In genomic region chr13:71632721-71633120, GRCh38 we compare ENCODE assay signal across 26 cellular contexts.
"Had no signal": no experiment of that assay in that cellular context is flagged by ENCODE, and none has a peak within 500 bp of the region (broad histone marks: within the 10 kb centered on the region; RNA-seq: fewer than 3 reads in every experiment).

No MANE protein-coding gene starts in this region.

- DNase-seq: colonic mucosa; effector CD4-positive, alpha-beta T cell; endodermal cell; gastrocnemius medialis; glutamatergic neuron; kidney; left cardiac atrium; left ventricle myocardium superior; mesenchymal stem cell; naive thymus-derived CD8-positive, alpha-beta T cell; nucleus accumbens; pancreas; retina; spleen; stimulated activated CD4-positive, alpha-beta T cell treated with anti-CD3 and anti-CD28 coated beads, Interleukin-2, amount 100 ng/mL, for 24 hours; stimulated activated CD4-positive, alpha-beta T cell treated with anti-CD3 and anti-CD28 coated beads, Interleukin-4, amount 100 ng/mL, for 4 hours; stimulated activated naive B cell treated with anti-CD40 and anti-IgM and Interleukin-4, amounts not matched to agents 10 μg/mL and 1 μg/mL and 100 μg/mL, for 72 hours; stimulated activated naive CD8-positive, alpha-beta T cell treated with anti-CD3 and anti-CD28 coated beads, Interleukin-15, amount 100 ng/mL, for 72 hours; testis had no signal

- H3K36me3 Mint-ChIP-seq: naive thymus-derived CD8-positive, alpha-beta T cell; stimulated activated naive B cell treated with anti-CD40 and anti-IgM and Interleukin-4, amounts not matched to agents 10 μg/mL and 1 μg/mL and 100 μg/mL, for 72 hours had no signal

- H3K27ac ChIP-seq: cardiac muscle cell, colonic mucosa, gastrocnemius medialis, pancreas, prostate gland, testis, tibial nerve had no signal

- H3K4me3 ChIP-seq: cardiac muscle cell, colonic mucosa, gastrocnemius medialis, lung, neural progenitor cell, pancreas, prostate gland, spleen, testis, tibial nerve had no signal

- H3K27me3 ChIP-seq: cardiac muscle cell, colonic mucosa, gastrocnemius medialis, neural progenitor cell, pancreas, spleen, testis, tibial nerve had no signal

- H3K9me3 ChIP-seq: colonic mucosa, gastrocnemius medialis, pancreas, prostate gland, spleen, testis, tibial nerve had no signal

- H2AFZ ChIP-seq: neural progenitor cell had no signal

- H3K27ac Mint-ChIP-seq: endodermal cell; naive thymus-derived CD8-positive, alpha-beta T cell; neural progenitor cell; stimulated activated naive B cell treated with anti-CD40 and anti-IgM and Interleukin-4, amounts not matched to agents 10 μg/mL and 1 μg/mL and 100 μg/mL, for 72 hours; stimulated activated naive CD8-positive, alpha-beta T cell treated with anti-CD3 and anti-CD28 coated beads, Interleukin-15, amount 100 ng/mL, for 72 hours had no signal

- ATAC-seq: esophagus mucosa; gastrocnemius medialis; left cardiac atrium; left ventricle myocardium superior; naive thymus-derived CD8-positive, alpha-beta T cell; pancreas; sciatic nerve; stimulated activated naive B cell treated with anti-CD40 and anti-IgM and Interleukin-4, amounts not matched to agents 10 μg/mL and 1 μg/mL and 100 μg/mL, for 72 hours; stimulated activated naive CD8-positive, alpha-beta T cell treated with anti-CD3 and anti-CD28 coated beads, Interleukin-15, amount 100 ng/mL, for 72 hours had no signal

- H3K9me3 Mint-ChIP-seq: endodermal cell; neural progenitor cell; stimulated activated naive B cell treated with anti-CD40 and anti-IgM and Interleukin-4, amounts not matched to agents 10 μg/mL and 1 μg/mL and 100 μg/mL, for 72 hours had no signal

- H3K4me3 Mint-ChIP-seq: endodermal cell; naive thymus-derived CD8-positive, alpha-beta T cell; neural progenitor cell; stimulated activated naive B cell treated with anti-CD40 and anti-IgM and Interleukin-4, amounts not matched to agents 10 μg/mL and 1 μg/mL and 100 μg/mL, for 72 hours; stimulated activated naive CD8-positive, alpha-beta T cell treated with anti-CD3 and anti-CD28 coated beads, Interleukin-15, amount 100 ng/mL, for 72 hours had no signal

- H3K4me1 Mint-ChIP-seq: naive thymus-derived CD8-positive, alpha-beta T cell; stimulated activated naive B cell treated with anti-CD40 and anti-IgM and Interleukin-4, amounts not matched to agents 10 μg/mL and 1 μg/mL and 100 μg/mL, for 72 hours; stimulated activated naive CD8-positive, alpha-beta T cell treated with anti-CD3 and anti-CD28 coated beads, Interleukin-15, amount 100 ng/mL, for 72 hours had no signal

- H3K4me1 ChIP-seq: colonic mucosa, gastrocnemius medialis, pancreas, prostate gland, testis, tibial nerve had no signal

- H3K9ac ChIP-seq: neural progenitor cell had no signal

- H3K27me3 Mint-ChIP-seq: stimulated activated naive B cell treated with anti-CD40 and anti-IgM and Interleukin-4, amounts not matched to agents 10 μg/mL and 1 μg/mL and 100 μg/mL, for 72 hours; stimulated activated naive CD8-positive, alpha-beta T cell treated with anti-CD3 and anti-CD28 coated beads, Interleukin-15, amount 100 ng/mL, for 72 hours had no signal

- H3K4me2 ChIP-seq: neural progenitor cell had no signal

- H3K36me3 ChIP-seq: cardiac muscle cell, colonic mucosa, gastrocnemius medialis, pancreas, prostate gland, spleen, tibial nerve had no signal
